Comparison of ENCODE assay signal across 12 cellular contexts in genomic region chr17:40347319-40348135, GRCh38. TPM values are rescaled to one million over a fixed set of nuclear protein-coding genes. Genes with fewer than 3 reads are reported as not detected.
DNase-seq lines count a peak whose midpoint lies in the region; ATAC-seq, FAIRE-seq and TF ChIP-seq lines count a peak whose summit lies in the region.
"Had no signal": no experiment of that assay in that cellular context is flagged by ENCODE, and none has a peak within 500 bp of the region (broad histone marks: within the 10 kb centered on the region; RNA-seq: fewer than 3 reads in every experiment).

No MANE protein-coding gene starts in this region.

- POLR2A ChIA-PET in IMR-90 (lab: Charles Lee; ENCODE audit: unreplicated experiment) = no interaction called here

- in situ Hi-C loops in IMR-90 (cut with MboI; ENCODE audit: low sequenced_read_pairs) (no loop called here), GM23248 (cut with MboI) (no loop called here)

- H3K36me3 ChIP-seq in IMR-90 (ENCODE audit: control insufficient read depth, insufficient read depth, low read length) (peaks cover 35% of the 10 kb centered on the region), left lung (peaks cover 0 to 47% of the 10 kb centered on the region in 2 donors), skeletal muscle satellite cell (ENCODE audit: insufficient read depth, low read length) (peaks cover 30% of the 10 kb centered on the region), GM23248 (ENCODE audit: low read depth) (no peaks in the 10 kb centered on the region; the same call in 1 of the 2 replicates)

- H3K23ac ChIP-seq in IMR-90 (ENCODE audit: low read depth, low read length) = peak overlapping the region; percentile 59; the same call in 1 of the 2 replicates

- no peak overlapping the region; the same call in 1 of the 2 replicates for H4K5ac ChIP-seq in IMR-90 (ENCODE audit: low read depth, low read length)

- ATAC-seq in IMR-90 (ENCODE audit: low read depth) (no peak), left lung (no peak)
- no peak for ATAC-seq in activated naive CD8-positive, alpha-beta T cell treated with anti-CD3 and anti-CD28 coated beads, Interleukin-2, amount 50 U/mL, for 24 hours

- no peaks in the 10 kb centered on the region for H3K9me3 ChIP-seq in IMR-90 (ENCODE audit: control insufficient read depth, insufficient read depth, low read length)
- no peaks in the 10 kb centered on the region for H3K9me3 ChIP-seq in left lung
- H3K9me3 ChIP-seq in skeletal muscle satellite cell (replicated peaks; ENCODE audit: low read length) = no peaks in the 10 kb centered on the region
- no peaks in the 10 kb centered on the region for H3K9me3 ChIP-seq in GM23248 (ENCODE audit: low read depth)

- no peak for DNase-seq in IMR-90
- DNase-seq in activated naive CD8-positive, alpha-beta T cell treated with anti-CD3 and anti-CD28 coated beads, Interleukin-2, amount 50 U/mL, for 24 hours = no peak
- no peak for DNase-seq in left lung
- DNase-seq in GM23248 = no peak
- DNase-seq in kidney tubule cell (ENCODE audit: low spot score) = no peak
- no peak for DNase-seq in GM19240 (ENCODE audit: insufficient read length, low spot score)
- no peak for DNase-seq in GM12891 (ENCODE audit: insufficient read length, low spot score)
- DNase-seq: MV-4-11; stimulated activated CD4-positive, alpha-beta T cell treated with anti-CD3 and anti-CD28 coated beads, Interleukin-1b, Interleukin-23, amount 100 ng/mL, for 48 hours had no signal

- no TSS peak for BruUV-seq in IMR-90 (replicated peaks; lab: Mats Ljungman, UMichigan)

- H3K27ac Mint-ChIP-seq in activated naive CD8-positive, alpha-beta T cell treated with anti-CD3 and anti-CD28 coated beads, Interleukin-2, amount 50 U/mL, for 24 hours = peak overlapping the region; percentile 54

- no peak overlapping the region for H3K4me3 ChIP-seq in IMR-90 (ENCODE audit: insufficient read depth, low read depth, low read length)
- peak overlapping the region in 1 of 2 donors; percentile 99 for H3K4me3 ChIP-seq in left lung
- H3K4me3 ChIP-seq in skeletal muscle satellite cell (ENCODE audit: low read length) = peak overlapping the region; percentile 56
- no peak overlapping the region for H3K4me3 ChIP-seq in GM23248

- 0 out of 2 replicates have a peak overlapping the region, but pooled peaks have one; percentile 42 for H3K14ac ChIP-seq in IMR-90 (replicated peaks; ENCODE audit: low read depth, low read length)

- peaks cover 59 to 95% of the 10 kb centered on the region in 2 experiments for H3K79me1 ChIP-seq in IMR-90 (ENCODE audit: low read depth in 1 of 2, low read length in 2 of 2)

- WGBS in IMR-90 (ENCODE audit: extremely low coverage in 2 of 2, insufficient read length in 1 of 2), 2 experiments = no CpG with 5 or more reads among the region's 9 CpGs
- WGBS in GM23248 (ENCODE audit: low coverage in 1 of 2, low lambda C conversion rate in 2 of 2, missing lambda C conversion rate in 2 of 2), 2 experiments = 64 to 67% methylated on average over 8 to 9 of the region's 9 CpGs

- CTCF ChIA-PET in IMR-90 (lab: Yijun Ruan, JAX) = no interaction called here

- H3K4me3 Mint-ChIP-seq in activated naive CD8-positive, alpha-beta T cell treated with anti-CD3 and anti-CD28 coated beads, Interleukin-2, amount 50 U/mL, for 24 hours = no peak overlapping the region

- peaks cover 23% of the 10 kb centered on the region for H3K9me1 ChIP-seq in IMR-90 (ENCODE audit: insufficient read depth, low read length)

- no peak overlapping the region for H2BK20ac ChIP-seq in IMR-90 (ENCODE audit: low read depth, low read length)

- no peak overlapping the region for H3K56ac ChIP-seq in IMR-90 (ENCODE audit: extremely low read depth, insufficient read depth, low read length)

- H3K27me3 ChIP-seq in IMR-90 (ENCODE audit: control insufficient read depth, insufficient read depth, low read length) = no peaks in the 10 kb centered on the region
- H3K27me3 ChIP-seq in left lung = no peaks in the 10 kb centered on the region
- H3K27me3 ChIP-seq in skeletal muscle satellite cell (ENCODE audit: control insufficient read depth, insufficient read depth, low read length) = no peaks in the 10 kb centered on the region
- H3K27me3 ChIP-seq in GM23248 (replicated peaks; ENCODE audit: insufficient read depth) = no peaks in the 10 kb centered on the region

- peak overlapping the region; percentile 21 for H3K4me2 ChIP-seq in IMR-90 (ENCODE audit: low read depth, low read length)
- H3K4me2 ChIP-seq in skeletal muscle satellite cell (ENCODE audit: low read length) = peak overlapping the region; percentile 92
- H3K4me2 ChIP-seq in GM23248 (ENCODE audit: unreplicated experiment) = no peak overlapping the region

- H4K20me1 ChIP-seq in IMR-90 (ENCODE audit: insufficient read depth, low read length) = peaks cover 74% of the 10 kb centered on the region
- no peaks in the 10 kb centered on the region for H4K20me1 ChIP-seq in GM23248 (ENCODE audit: insufficient read depth)

- peaks cover 16% of the 10 kb centered on the region; the same call in 1 of the 2 replicates for H3F3A ChIP-seq in GM23248 (ENCODE audit: insufficient read depth)

- H3K27ac ChIP-seq in IMR-90 (ENCODE audit: insufficient read depth, low read length) (peak overlapping the region; percentile 4; the same call in 1 of the 2 replicates), left lung (peak overlapping the region; percentile 53 to 100), GM23248 (no peak overlapping the region)

- H3K4me1 ChIP-seq in IMR-90 (ENCODE audit: control insufficient read depth, insufficient read depth, low read length) (peaks cover 59% of the 10 kb centered on the region), left lung (peaks cover 62 to 96% of the 10 kb centered on the region in 2 donors), skeletal muscle satellite cell (ENCODE audit: control insufficient read depth, insufficient read depth, low read length) (peaks cover 97% of the 10 kb centered on the region), GM23248 (ENCODE audit: insufficient read depth) (peaks cover 50% of the 10 kb centered on the region)

- H3K9ac ChIP-seq in IMR-90 (ENCODE audit: low read depth, low read length) (no peak overlapping the region), skeletal muscle satellite cell (ENCODE audit: low read depth, low read length) (peak overlapping the region; percentile 45), GM23248 (no peak overlapping the region)

- H4K8ac ChIP-seq in IMR-90 (ENCODE audit: low read depth in 2 of 2, low read length in 2 of 2) = peak overlapping the region in 1 of 2 experiments; percentile 52; a peak in 1 of 4 replicates

- H3K4ac ChIP-seq in IMR-90 (ENCODE audit: low read depth, low read length) = peak overlapping the region; percentile 45

- dilution Hi-C loops in IMR-90 (cut with HindIII; ENCODE audit: low sequenced_read_pairs, unreplicated experiment) = no loop called here

- H4K91ac ChIP-seq in IMR-90 (ENCODE audit: insufficient read depth, low read depth, low read length) = no peak overlapping the region

- H3K27me3 Mint-ChIP-seq in activated naive CD8-positive, alpha-beta T cell treated with anti-CD3 and anti-CD28 coated beads, Interleukin-2, amount 50 U/mL, for 24 hours = no peaks in the 10 kb centered on the region

- no peak overlapping the region for H2BK5ac ChIP-seq in IMR-90 (ENCODE audit: low read depth, low read length, poor library complexity, severe bottlenecking)

- peaks cover 63% of the 10 kb centered on the region for H3K4me1 Mint-ChIP-seq in activated naive CD8-positive, alpha-beta T cell treated with anti-CD3 and anti-CD28 coated beads, Interleukin-2, amount 50 U/mL, for 24 hours

- no peaks in the 10 kb centered on the region for H3K9me3 Mint-ChIP-seq in activated naive CD8-positive, alpha-beta T cell treated with anti-CD3 and anti-CD28 coated beads, Interleukin-2, amount 50 U/mL, for 24 hours

- H2AK5ac ChIP-seq in IMR-90 (ENCODE audit: low read depth, low read length) = peak overlapping the region; percentile 67

- no peaks in the 10 kb centered on the region for H3K9me2 ChIP-seq in GM23248 (ENCODE audit: insufficient read depth)

- FAIRE-seq in GM12891 (lab: Jason Lieb, UNC) = no peak
- FAIRE-seq: endometrium, TTC549 had no signal

- no peak for TF ChIP-seq CTCF in IMR-90 (conservative IDR thresholded peaks at IDR 0.05; ENCODE audit: low read depth, low read length)
- TF ChIP-seq CTCF in left lung (IDR thresholded peaks at IDR 0.05) = no peak

- no peak for TF ChIP-seq POLR2A in IMR-90 (IDR thresholded peaks at IDR 0.05; ENCODE audit: low read depth, low read length)
- TF ChIP-seq POLR2A in GM12891 (IDR thresholded peaks at IDR 0.05; ENCODE audit: low read depth, low read length) = no peak

- 0 out of 3 replicates have a peak overlapping the region, but pooled peaks have one; percentile 43 for H2BK15ac ChIP-seq in IMR-90 (ENCODE audit: low read depth, low read length)

- H3K79me2 ChIP-seq in GM23248 (ENCODE audit: insufficient read depth) = peaks cover 88% of the 10 kb centered on the region

- intact Hi-C loops in IMR-90 (cut with micrococcal nuclease) (no loop called here), left lung (cut with DNase I) (no loop called here)

- peak overlapping the region; percentile 60 for H2AK9ac ChIP-seq in IMR-90 (replicated peaks; ENCODE audit: low read depth, low read length, poor library complexity)

- H2AFZ ChIP-seq in IMR-90 (replicated peaks; ENCODE audit: low read length, poor library complexity) (no peak overlapping the region), GM23248 (no peak overlapping the region)

- H3K18ac ChIP-seq in IMR-90 (ENCODE audit: low read depth, low read length) = no peak overlapping the region

- H2BK120ac ChIP-seq in IMR-90 (ENCODE audit: low read depth, low read length) = no peak overlapping the region

- peaks cover 12% of the 10 kb centered on the region for H3K36me3 Mint-ChIP-seq in activated naive CD8-positive, alpha-beta T cell treated with anti-CD3 and anti-CD28 coated beads, Interleukin-2, amount 50 U/mL, for 24 hours (ENCODE audit: low read depth)

- no peak for TF ChIP-seq RAD21 in IMR-90 (IDR thresholded peaks at IDR 0.05; ENCODE audit: low read length)

RNA-seq across cellular contexts. Expression of gene GJD3, which starts 17.0 kb away (rescaled TPM):
- total RNA-seq in IMR-90 (2012; rRNA removed) (not detected in 2 replicates), left lung (1 to 10 TPM; 3.0 to 3.6 TPM)
- polyA plus RNA-seq in IMR-90 (2012; rRNA removed) (0.10 and 0.39 TPM in 2 replicates), GM23248 (2016; fragmentation: Nextera tagmentation; extraction: Ambion mirVana) (1.3 and 2.0 TPM in 2 replicates)
- polyA plus RNA-seq in IMR-90 (2012; cell fraction: cytosol; rRNA removed) = 0.11 and 1.0 TPM in 2 replicates
- 0.80 and 0.91 TPM in 2 replicates for polyA plus RNA-seq in IMR-90 (2012; cell fraction: nucleus; rRNA removed; ENCODE audit: low replicate concordance)
- total RNA-seq in skeletal muscle satellite cell (2012; rRNA removed) = 0.22 and 0.25 TPM in 2 replicates
- 1.2 TPM in 1 of 2 replicates, not detected in the other for total RNA-seq in GM23248 (2014; rRNA removed; shearing (Covaris generic))
- polyA plus RNA-seq in GM12891 (2012; ENCODE audit: low read depth, missing spikeins) = 0.21 TPM

RNA-seq across cellular contexts. Expression of gene RARA, which starts 38.5 kb away (rescaled TPM):
- total RNA-seq in IMR-90 (2012; rRNA removed) (7.2 and 9.0 TPM in 2 replicates), left lung (10 to 100 TPM; 54.7 to 62.6 TPM)
- polyA plus RNA-seq in IMR-90 (2012; rRNA removed) (12.7 and 13.6 TPM in 2 replicates), GM23248 (2016; fragmentation: Nextera tagmentation; extraction: Ambion mirVana) (23.7 and 24.5 TPM in 2 replicates)
- polyA plus RNA-seq in IMR-90 (2012; cell fraction: cytosol; rRNA removed) = 11.3 and 18.9 TPM in 2 replicates
- polyA plus RNA-seq in IMR-90 (2012; cell fraction: nucleus; rRNA removed; ENCODE audit: low replicate concordance) = 11.5 and 14.7 TPM in 2 replicates
- total RNA-seq in skeletal muscle satellite cell (2012; rRNA removed) = 11.2 and 17.0 TPM in 2 replicates
- 32.2 and 38.9 TPM in 2 replicates for total RNA-seq in GM23248 (2014; rRNA removed; shearing (Covaris generic))
- 24.8 TPM for polyA plus RNA-seq in GM12891 (2012; ENCODE audit: low read depth, missing spikeins)

RNA-seq across cellular contexts. Expression of gene CDC6, which starts 59.8 kb away (rescaled TPM):
- 25.6 and 27.8 TPM in 2 replicates for total RNA-seq in IMR-90 (2012; rRNA removed)
- 13.8 and 15.3 TPM in 2 replicates for polyA plus RNA-seq in IMR-90 (2012; rRNA removed)
- polyA plus RNA-seq in IMR-90 (2012; cell fraction: cytosol; rRNA removed) = 4.2 and 16.4 TPM in 2 replicates
- polyA plus RNA-seq in IMR-90 (2012; cell fraction: nucleus; rRNA removed; ENCODE audit: low replicate concordance) = 3.9 and 9.1 TPM in 2 replicates
- 10 to 100 TPM; 12.8 to 24.1 TPM for total RNA-seq in left lung
- total RNA-seq in skeletal muscle satellite cell (2012; rRNA removed) = 22.1 and 22.6 TPM in 2 replicates
- total RNA-seq in GM23248 (2014; rRNA removed; shearing (Covaris generic)) = 12.4 and 13.4 TPM in 2 replicates
- 8.8 and 9.8 TPM in 2 replicates for polyA plus RNA-seq in GM23248 (2016; fragmentation: Nextera tagmentation; extraction: Ambion mirVana)
- 21.1 TPM for polyA plus RNA-seq in GM12891 (2012; ENCODE audit: low read depth, missing spikeins)
